26 cellular contexts compared by ENCODE assay signal in genomic region chr16:13392341-13392740, GRCh38.
"Had no signal": no experiment of that assay in that cellular context is flagged by ENCODE, and none has a peak within 500 bp of the region (broad histone marks: within the 10 kb centered on the region; RNA-seq: fewer than 3 reads in every experiment).

No MANE protein-coding gene starts in this region.

- H3K9me3 ChIP-seq: gastrocnemius medialis, suprapubic skin, transverse colon, upper lobe of right lung, uterus had no signal

- H3K36me3 ChIP-seq: gastrocnemius medialis, neural progenitor cell, suprapubic skin, transverse colon, upper lobe of right lung, uterus had no signal

- H3K27ac ChIP-seq: dorsolateral prefrontal cortex, epithelial cell of prostate, gastrocnemius medialis, neural progenitor cell, parathyroid adenoma, suprapubic skin, transverse colon, upper lobe of right lung, uterus had no signal

- H2AFZ ChIP-seq: neural progenitor cell, parathyroid adenoma had no signal

- H3K4me3 ChIP-seq: dorsolateral prefrontal cortex, gastrocnemius medialis, neural progenitor cell, smooth muscle cell, suprapubic skin, transverse colon, upper lobe of right lung, uterus had no signal

- ATAC-seq: esophagus mucosa; gastrocnemius medialis; left lobe of liver; naive thymus-derived CD4-positive, alpha-beta T cell; sciatic nerve; stimulated activated naive CD8-positive, alpha-beta T cell treated with anti-CD3 and anti-CD28 coated beads, Interleukin-15, amount 100 ng/mL, for 72 hours; upper lobe of right lung had no signal

- H3K4me1 ChIP-seq: gastrocnemius medialis, neural progenitor cell, suprapubic skin, transverse colon, upper lobe of right lung, uterus had no signal

- H3K9ac ChIP-seq: neural progenitor cell, parathyroid adenoma had no signal

- DNase-seq: dorsolateral prefrontal cortex; effector CD4-positive, alpha-beta T cell; foreskin fibroblast; gastrocnemius medialis; head of caudate nucleus; kidney; mesenchymal stem cell; midbrain; naive thymus-derived CD4-positive, alpha-beta T cell; stimulated activated CD4-positive, alpha-beta T cell treated with anti-CD3 and anti-CD28 coated beads, Interleukin-12 subunit alpha, Interleukin-12 subunit beta, amount 100 ng/mL, for 4 hours; stimulated activated CD4-positive, alpha-beta T cell treated with anti-CD3 and anti-CD28 coated beads, Interleukin-1b, Interleukin-23, amount 100 ng/mL, for 48 hours; stimulated activated CD4-positive, alpha-beta T cell treated with anti-CD3 and anti-CD28 coated beads, Interleukin-4, amount 100 ng/mL, for 1 hour; stimulated activated CD8-positive, alpha-beta memory T cell treated with anti-CD3 and anti-CD28 coated beads, Interleukin-4, amount 100 ng/mL, for 48 hours; stimulated activated naive CD4-positive, alpha-beta T cell; stimulated activated naive CD8-positive, alpha-beta T cell treated with anti-CD3 and anti-CD28 coated beads, Interleukin-15, amount 100 ng/mL, for 72 hours; transverse colon; upper lobe of right lung; uterus had no signal

- H3K4me2 ChIP-seq: neural progenitor cell, smooth muscle cell had no signal

- H3K79me2 ChIP-seq: parathyroid adenoma had no signal

- FAIRE-seq: kidney had no signal

- H3K27me3 ChIP-seq: gastrocnemius medialis, neural progenitor cell, suprapubic skin, transverse colon, upper lobe of right lung, uterus had no signal
